In genomic region chr11:122690801-122691649, GRCh38 we compare ENCODE assay signal across 8 cellular contexts. TPM values are rescaled to one million over a fixed set of nuclear protein-coding genes. Genes with fewer than 3 reads are reported as not detected.
A peak's percentile ranks its signal among the peaks of the same experiment; 100 is the strongest.
DNase-seq lines count a peak whose midpoint lies in the region; ATAC-seq and TF ChIP-seq lines count a peak whose summit lies in the region.

No MANE protein-coding gene starts in this region.

- H3K4me2 ChIP-seq in OCI-LY3 (ENCODE audit: low read length): peak overlapping the region; percentile 88

- DNase-seq in CD4-positive, CD25-positive, alpha-beta regulatory T cell: peak in 1 of 3 donors; percentile 62
- DNase-seq in esophagus muscularis mucosa (ENCODE audit: extremely low spot score) (no peak), osteocyte (ENCODE audit: extremely low spot score, unreplicated experiment) (no peak), DMS79 treated with DMSO at 0.1 percent for 48 hours (lab: John Stamatoyannopoulos, UW) (no peak)

- peak overlapping the region; percentile 31 for H3K9ac ChIP-seq in OCI-LY3 (ENCODE audit: low read length)

- no peaks in the 10 kb centered on the region for H3K9me3 ChIP-seq in CD4-positive, CD25-positive, alpha-beta regulatory T cell (ENCODE audit: control insufficient read depth in 2 of 2, low read length in 2 of 2)
- H3K9me3 ChIP-seq in OCI-LY3 (ENCODE audit: insufficient read depth, low read length) (no peaks in the 10 kb centered on the region), esophagus muscularis mucosa (no peaks in the 10 kb centered on the region)

- TF ChIP-seq CTCF in OCI-LY3 (IDR thresholded peaks at IDR 0.05; ENCODE audit: low read depth, low read length): no peak
- no peak for TF ChIP-seq CTCF in esophagus muscularis mucosa (IDR thresholded peaks at IDR 0.05)
- TF ChIP-seq CTCF in osteocyte (IDR thresholded peaks at IDR 0.05): no peak

- H3K4me3 ChIP-seq in CD4-positive, CD25-positive, alpha-beta regulatory T cell (ENCODE audit: low read depth, low read length): peak overlapping the region; percentile 76
- H3K4me3 ChIP-seq in OCI-LY3 (ENCODE audit: low read length): peak overlapping the region; percentile 70
- H3K4me3 ChIP-seq in esophagus muscularis mucosa: peak overlapping the region; percentile 12 to 31 (median 20)

- H2AFZ ChIP-seq in OCI-LY3 (ENCODE audit: low read depth, low read length): peak overlapping the region; percentile 15; the same call in 1 of the 2 replicates

- no peak for TF ChIP-seq EP300 in esophagus muscularis mucosa (IDR thresholded peaks at IDR 0.05)

- H3K4me1 Mint-ChIP-seq in CD4-positive, CD25-positive, alpha-beta regulatory T cell: peaks cover 45 to 84% (median 60%) of the 10 kb centered on the region in 4 donors
- H3K4me1 Mint-ChIP-seq in osteocyte (ENCODE audit: unreplicated experiment): peaks cover 57% of the 10 kb centered on the region

- H3K27ac Mint-ChIP-seq in CD4-positive, CD25-positive, alpha-beta regulatory T cell: peak overlapping the region; percentile 84 to 90 (median 88)
- H3K27ac Mint-ChIP-seq in osteocyte (ENCODE audit: unreplicated experiment): peak overlapping the region; percentile 96

- TF ChIP-seq POLR2A in esophagus muscularis mucosa (IDR thresholded peaks at IDR 0.05; ENCODE audit: low read depth): no peak

- H3K36me3 Mint-ChIP-seq in CD4-positive, CD25-positive, alpha-beta regulatory T cell: peaks cover 17% of the 10 kb centered on the region
- peaks cover 5% of the 10 kb centered on the region for H3K36me3 Mint-ChIP-seq in osteocyte (ENCODE audit: unreplicated experiment)

- H3K27me3 Mint-ChIP-seq in CD4-positive, CD25-positive, alpha-beta regulatory T cell: no peaks in the 10 kb centered on the region
- no peaks in the 10 kb centered on the region for H3K27me3 Mint-ChIP-seq in osteocyte (ENCODE audit: unreplicated experiment)

- H3K79me2 ChIP-seq in OCI-LY3 (ENCODE audit: low read length): no peaks in the 10 kb centered on the region

- peaks cover 60% of the 10 kb centered on the region for H3K4me1 ChIP-seq in CD4-positive, CD25-positive, alpha-beta regulatory T cell (ENCODE audit: control insufficient read depth, insufficient read depth, low read length, poor library complexity, severe bottlenecking)
- H3K4me1 ChIP-seq in OCI-LY3 (ENCODE audit: low read length) (peaks cover 21% of the 10 kb centered on the region), esophagus muscularis mucosa (peaks cover 6 to 14% (median 11%) of the 10 kb centered on the region in 4 donors)

- peak overlapping the region; percentile 29 to 84 (median 76) for H3K4me3 Mint-ChIP-seq in CD4-positive, CD25-positive, alpha-beta regulatory T cell
- peak overlapping the region; percentile 46 for H3K4me3 Mint-ChIP-seq in osteocyte (ENCODE audit: unreplicated experiment)

- peak; percentile 53 to 59 for ATAC-seq in CD4-positive, CD25-positive, alpha-beta regulatory T cell (ENCODE audit: low read depth in 2 of 2)
- ATAC-seq in GM19452 (IDR thresholded peaks at IDR 0.05; ENCODE audit: unreplicated experiment) (no peak), esophagus mucosa (no peak), HG02763 (IDR thresholded peaks at IDR 0.05; ENCODE audit: unreplicated experiment) (no peak)

- 49% methylated on average over 12 of the region's 14 CpGs for WGBS in esophagus muscularis mucosa

- intact Hi-C loops in esophagus muscularis mucosa (cut with DNase I): no loop called here

- no peaks in the 10 kb centered on the region for H4K20me1 ChIP-seq in OCI-LY3 (ENCODE audit: insufficient read depth, low read length)

- peak overlapping the region; percentile 78 for H3K27ac ChIP-seq in CD4-positive, CD25-positive, alpha-beta regulatory T cell (ENCODE audit: insufficient read depth, low read length, poor library complexity, severe bottlenecking)
- H3K27ac ChIP-seq in OCI-LY3 (ENCODE audit: low read length) (peak overlapping the region; percentile 37), esophagus muscularis mucosa (replicated peaks in 1 of 4) (peak overlapping the region; percentile 34 to 57 (median 47))

- no peaks in the 10 kb centered on the region for H3K27me3 ChIP-seq in CD4-positive, CD25-positive, alpha-beta regulatory T cell (ENCODE audit: control insufficient read depth, insufficient read depth, low read length)
- H3K27me3 ChIP-seq in OCI-LY3 (ENCODE audit: low read depth, low read length) (peaks cover 20% of the 10 kb centered on the region), esophagus muscularis mucosa (no peaks in the 10 kb centered on the region)

- H3K36me3 ChIP-seq in CD4-positive, CD25-positive, alpha-beta regulatory T cell (ENCODE audit: control insufficient read depth, insufficient read depth, low read length): no peaks in the 10 kb centered on the region
- H3K36me3 ChIP-seq in OCI-LY3 (replicated peaks; ENCODE audit: low read depth, low read length) (no peaks in the 10 kb centered on the region), esophagus muscularis mucosa (no peaks in the 10 kb centered on the region)

- peaks cover 0 to 3% (median 0%) of the 10 kb centered on the region in 7 donors for H3K9me3 Mint-ChIP-seq in CD4-positive, CD25-positive, alpha-beta regulatory T cell
- H3K9me3 Mint-ChIP-seq in osteocyte (ENCODE audit: unreplicated experiment): no peaks in the 10 kb centered on the region

RNA-seq across cellular contexts. Expression of gene UBASH3B, which starts 35.5 kb away (rescaled TPM):
- 57.6 TPM for total RNA-seq in CD4-positive, CD25-positive, alpha-beta regulatory T cell
- 10 to 100 TPM; 14.2 to 21.4 (median 18.1) TPM for polyA plus RNA-seq in CD4-positive, CD25-positive, alpha-beta regulatory T cell
- 1 to 10 TPM in 3 of 4 donors, under 1 TPM in 1; 0.42 to 6.8 (median 1.7) TPM for total RNA-seq in esophagus muscularis mucosa
- total RNA-seq in osteocyte: 40.9 and 43.5 TPM in 2 replicates
- total RNA-seq in esophagus mucosa: 13.9 TPM

Comparison
In these comparisons a context has a peak if more than half of its experiments do, and no peak if none do; other contexts are left out.
1. ATAC-seq: peak in CD4-positive, CD25-positive, alpha-beta regulatory T cell (2 of 2); none in GM19452 (single experiment), esophagus mucosa (single experiment) and HG02763 (single experiment).
2. H3K4me3 ChIP-seq: peak in every context shown above with its lines; median percentile 76 in CD4-positive, CD25-positive, alpha-beta regulatory T cell; 70 in OCI-LY3; 20 in esophagus muscularis mucosa.
3. Peak in every context shown above with its lines, with median percentiles within 50 percentile points of each other: H3K27ac ChIP-seq.